Comparison of ENCODE assay signal across 1 cellular context in genomic region chr19:1863638-1864479, GRCh38.
A peak's percentile ranks its signal among the peaks of the same experiment; 100 is the strongest.
TF ChIP-seq lines count a peak whose summit lies in the region.

No MANE protein-coding gene starts in this region.

TF ChIP-seq in A549, 52 proteins besides CTCF, POLR2A, EP300 and RAD21 (continued from another document):
- TF ChIP-seq PBX3 (IDR thresholded peaks at IDR 0.05) = no peak
- 0 out of 3 replicates have a peak, but pooled peaks have one; percentile 46 for TF ChIP-seq BCL3 (IDR thresholded peaks at IDR 0.05)
